Comparison of ENCODE assay signal across 11 cellular contexts in genomic region chr1:46181343-46182260, GRCh38. TPM values are rescaled to one million over a fixed set of nuclear protein-coding genes. Genes with fewer than 3 reads are reported as not detected.
A peak's percentile ranks its signal among the peaks of the same experiment; 100 is the strongest.
DNase-seq lines count a peak whose midpoint lies in the region; ATAC-seq and TF ChIP-seq lines count a peak whose summit lies in the region.
"Had no signal": no experiment of that assay in that cellular context is flagged by ENCODE, and none has a peak within 500 bp of the region (broad histone marks: within the 10 kb centered on the region; RNA-seq: fewer than 3 reads in every experiment).

No MANE protein-coding gene starts in this region.

- ATAC-seq in left colon = peak; percentile 34
- ATAC-seq in GM23338 = no peak
- no peak for ATAC-seq in CD8-positive, alpha-beta T cell

- H3K27ac Mint-ChIP-seq in GM23338 = no peak overlapping the region
- no peak overlapping the region for H3K27ac Mint-ChIP-seq in CD8-positive, alpha-beta T cell

- H3K4me1 ChIP-seq in A673 (ENCODE audit: insufficient read depth, low read length, poor library complexity, severe bottlenecking) (peaks cover 17% of the 10 kb centered on the region), uterus (no peaks in the 10 kb centered on the region), GM23338 (ENCODE audit: insufficient read depth) (no peaks in the 10 kb centered on the region; the same call in 1 of the 2 replicates)
- H3K4me1 ChIP-seq in CD8-positive, alpha-beta T cell (ENCODE audit: insufficient read depth, low read length) = peaks cover 10% of the 10 kb centered on the region

- intact Hi-C loops in A673 (cut with micrococcal nuclease; ENCODE audit: unreplicated experiment) (no loop called here), left colon (cut with DNase I, micrococcal nuclease) (loop anchor here in 1 of 2 donors (5.0 kb wide), 1 partner anchor 144 kb away; no protein-coding TSS in a partner anchor), uterus (cut with DNase I; ENCODE audit: low total_unique reads) (no loop called here)
- intact Hi-C loops in CD8-positive, alpha-beta T cell (cut with DNase I, micrococcal nuclease) = no loop called here

- H3K9me3 Mint-ChIP-seq in GM23338 = no peaks in the 10 kb centered on the region
- H3K9me3 Mint-ChIP-seq in CD8-positive, alpha-beta T cell = no peaks in the 10 kb centered on the region

- no peaks in the 10 kb centered on the region for H3K9me3 ChIP-seq in A673 (ENCODE audit: low read depth, low read length, poor library complexity, severe bottlenecking)
- H3K9me3 ChIP-seq in uterus = no peaks in the 10 kb centered on the region
- no peaks in the 10 kb centered on the region for H3K9me3 ChIP-seq in CD8-positive, alpha-beta T cell (ENCODE audit: low read length)
- H3K9me3 ChIP-seq: right atrium auricular region had no signal

- TF ChIP-seq CTCF in A673 (conservative IDR thresholded peaks at IDR 0.05; ENCODE audit: low read depth, low read length) (no peak), uterus (IDR thresholded peaks at IDR 0.05) (no peak), GM23338 (conservative IDR thresholded peaks at IDR 0.05; ENCODE audit: low read depth in 2 of 2) (no peak)
- no peak for TF ChIP-seq CTCF in CD8-positive, alpha-beta T cell (IDR thresholded peaks at IDR 0.05)

- H4K20me1 ChIP-seq in GM23338 (replicated peaks; ENCODE audit: insufficient read depth) = no peaks in the 10 kb centered on the region

- H3K79me2 ChIP-seq in GM23338 (replicated peaks; ENCODE audit: insufficient read depth) = no peaks in the 10 kb centered on the region

- no peak overlapping the region for H2AFZ ChIP-seq in GM23338

- H3K4me1 Mint-ChIP-seq in GM23338 = peaks cover 7% of the 10 kb centered on the region; the same call in 2 of the 3 replicates
- peaks cover 15% of the 10 kb centered on the region for H3K4me1 Mint-ChIP-seq in CD8-positive, alpha-beta T cell (ENCODE audit: low read depth)

- TF ChIP-seq POLR2A in uterus (IDR thresholded peaks at IDR 0.05) = no peak

- no peaks in the 10 kb centered on the region for H3K36me3 ChIP-seq in A673 (ENCODE audit: insufficient read depth, low read length, poor library complexity, severe bottlenecking)
- H3K36me3 ChIP-seq in uterus = no peaks in the 10 kb centered on the region
- H3K36me3 ChIP-seq in GM23338 (ENCODE audit: insufficient read depth) = no peaks in the 10 kb centered on the region
- H3K36me3 ChIP-seq in CD8-positive, alpha-beta T cell (ENCODE audit: insufficient read depth, low read length) = no peaks in the 10 kb centered on the region
- H3K36me3 ChIP-seq: right atrium auricular region had no signal

- CTCF ChIA-PET in A673 (lab: Charles Lee) = interaction anchor here (1.0 to 1.2 kb wide), 2 partner anchors 42 to 142 kb away, joined by 3 to 6 read pairs; no protein-coding TSS in a partner anchor
- CTCF ChIA-PET in CD8-positive, alpha-beta T cell (lab: Charles Lee) = interaction anchor here (0.5 to 10.9 kb wide), 7 partner anchors 10 to 145 kb away, joined by 3 to 207 read pairs (median 4); partner anchors contain the start of genes LURAP1 and PIK3R3

- BruUV-seq in A673 (replicated peaks; lab: Mats Ljungman, UMichigan) = no TSS peak

- H3K27me3 ChIP-seq in A673 (replicated peaks; ENCODE audit: insufficient read depth, low read depth, low read length, poor library complexity) (no peaks in the 10 kb centered on the region), uterus (no peaks in the 10 kb centered on the region), GM23338 (ENCODE audit: insufficient read depth) (0 out of 2 replicates have a peak, but pooled peaks cover 6% of the 10 kb centered on the region)
- no peaks in the 10 kb centered on the region for H3K27me3 ChIP-seq in CD8-positive, alpha-beta T cell (ENCODE audit: insufficient read depth, low read length)
- H3K27me3 ChIP-seq: right atrium auricular region had no signal

- H3K9me2 ChIP-seq in GM23338 (ENCODE audit: insufficient read depth) = no peaks in the 10 kb centered on the region

- no peak overlapping the region for H3K4me2 ChIP-seq in GM23338

- H3F3A ChIP-seq in GM23338 (replicated peaks; ENCODE audit: low read depth) = no peaks in the 10 kb centered on the region

- no peaks in the 10 kb centered on the region for H3K36me3 Mint-ChIP-seq in GM23338 (ENCODE audit: low read depth)
- H3K36me3 Mint-ChIP-seq in CD8-positive, alpha-beta T cell = no peaks in the 10 kb centered on the region

- H3K4me3 ChIP-seq in A673 (ENCODE audit: low read depth, low read length, poor library complexity, severe bottlenecking) (no peak overlapping the region), uterus (no peak overlapping the region), GM23338 (no peak overlapping the region)
- H3K4me3 ChIP-seq in CD8-positive, alpha-beta T cell (ENCODE audit: low read depth, low read length) = no peak overlapping the region
- H3K4me3 ChIP-seq: right atrium auricular region had no signal

- H3K27me3 Mint-ChIP-seq in GM23338 (ENCODE audit: insufficient read depth, low read depth, poor library complexity) = peaks cover 7% of the 10 kb centered on the region
- H3K27me3 Mint-ChIP-seq in CD8-positive, alpha-beta T cell (ENCODE audit: low read depth) = no peaks in the 10 kb centered on the region

- POLR2A ChIA-PET in A673 (lab: Charles Lee; ENCODE audit: low non-redundant PET) = no interaction called here
- POLR2A ChIA-PET in CD8-positive, alpha-beta T cell (lab: Charles Lee) = no interaction called here

- DNase-seq in A673 (ENCODE audit: low spot score) (peak; percentile 49), HK-2 (ENCODE audit: unreplicated experiment) (peak; percentile 30), astrocyte of the hippocampus (ENCODE audit: low read depth, low spot score) (peak; percentile 39), left colon (peak in 1 of 2 donors; percentile 39), uterus (no peak), glomerular visceral epithelial cell (ENCODE audit: extremely low spot score) (no peak), GM23338 (ENCODE audit: low spot score) (no peak)
- no peak for DNase-seq in CD8-positive, alpha-beta T cell
- DNase-seq: amygdala had no signal

- H3K4me3 Mint-ChIP-seq in GM23338 = no peak overlapping the region; the same call in 2 of the 3 replicates
- no peak overlapping the region for H3K4me3 Mint-ChIP-seq in CD8-positive, alpha-beta T cell

- H3K27ac ChIP-seq in A673 (ENCODE audit: low read depth, low read length, poor library complexity, severe bottlenecking) (no peak overlapping the region), uterus (peak overlapping the region in 1 of 2 donors; percentile 58), GM23338 (ENCODE audit: low read depth) (no peak overlapping the region)
- H3K27ac ChIP-seq in CD8-positive, alpha-beta T cell (ENCODE audit: low read depth, low read length) = no peak overlapping the region

TF ChIP-seq in GM23338, 12 proteins besides CTCF, POLR2A, EP300 and RAD21 (continues in another document):
- TF ChIP-seq, protein P1, sequence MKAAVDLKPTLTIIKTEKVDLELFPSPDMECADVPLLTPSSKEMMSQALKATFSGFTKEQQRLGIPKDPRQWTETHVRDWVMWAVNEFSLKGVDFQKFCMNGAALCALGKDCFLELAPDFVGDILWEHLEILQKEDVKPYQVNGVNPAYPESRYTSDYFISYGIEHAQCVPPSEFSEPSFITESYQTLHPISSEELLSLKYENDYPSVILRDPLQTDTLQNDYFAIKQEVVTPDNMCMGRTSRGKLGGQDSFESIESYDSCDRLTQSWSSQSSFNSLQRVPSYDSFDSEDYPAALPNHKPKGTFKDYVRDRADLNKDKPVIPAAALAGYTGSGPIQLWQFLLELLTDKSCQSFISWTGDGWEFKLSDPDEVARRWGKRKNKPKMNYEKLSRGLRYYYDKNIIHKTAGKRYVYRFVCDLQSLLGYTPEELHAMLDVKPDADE (IDR thresholded peaks at IDR 0.05) = no peak
- TF ChIP-seq NANOG (IDR thresholded peaks at IDR 0.05; ENCODE audit: borderline replicate concordance) (no peak), STAT1 (IDR thresholded peaks at IDR 0.05; ENCODE audit: unreplicated experiment) (no peak)

RNA-seq across cellular contexts. Expression of gene P3R3URF, which starts 5.3 kb away (rescaled TPM):
- total RNA-seq in A673 (2021) = not detected in 2 replicates
- not detected for total RNA-seq in left colon
- total RNA-seq in uterus = not detected
- not detected in 2 replicates for total RNA-seq in GM23338 (2014; rRNA removed; shearing (Covaris generic))
- polyA plus RNA-seq in GM23338 (2016; fragmentation: Nextera tagmentation; extraction: Ambion mirVana) = not detected in 2 replicates
- total RNA-seq in CD8-positive, alpha-beta T cell = not detected
- total RNA-seq: right atrium auricular region had no signal
- polyA plus RNA-seq: BJ had no signal

RNA-seq across cellular contexts. Expression of gene TSPAN1, which starts 6.7 kb away (rescaled TPM):
- total RNA-seq in A673 (2021) (not detected in 2 replicates), left colon (1,000 to 10,000 TPM; 1,260 to 2,050 TPM), uterus (10 to 100 TPM in 3 of 4 donors, 1 to 10 TPM in 1; 4.1 to 62.8 (median 29.1) TPM)
- not detected in 2 replicates for total RNA-seq in GM23338 (2014; rRNA removed; shearing (Covaris generic))
- polyA plus RNA-seq in GM23338 (2016; fragmentation: Nextera tagmentation; extraction: Ambion mirVana) = not detected in 2 replicates
- not detected for total RNA-seq in CD8-positive, alpha-beta T cell

RNA-seq across cellular contexts. Expression of gene POMGNT1, which starts 16.6 kb away (rescaled TPM):
- 71.0 and 90.9 TPM in 2 replicates for total RNA-seq in A673 (2021)
- total RNA-seq in left colon = 10 to 100 TPM; 27.3 to 31.9 TPM
- total RNA-seq in uterus = 10 to 100 TPM in 3 of 4 donors, 1 to 10 TPM in 1; 5.6 to 67.2 (median 31.8) TPM
- total RNA-seq in GM23338 (2014; rRNA removed; shearing (Covaris generic)) = 32.1 and 33.2 TPM in 2 replicates
- polyA plus RNA-seq in GM23338 (2016; fragmentation: Nextera tagmentation; extraction: Ambion mirVana) = 23.0 and 24.3 TPM in 2 replicates
- total RNA-seq in CD8-positive, alpha-beta T cell = 10 to 100 TPM; 20.3 to 23.4 TPM

RNA-seq across cellular contexts. Expression of gene LURAP1, which starts 21.5 kb away (rescaled TPM):
- total RNA-seq in A673 (2021) = 1.1 and 1.5 TPM in 2 replicates
- 1 to 10 TPM; 1.1 to 1.5 TPM for total RNA-seq in left colon
- total RNA-seq in uterus = 10 to 100 TPM in 1 of 4 donors, 1 to 10 TPM in 3; 4.1 to 19.8 (median 5.9) TPM
- total RNA-seq in GM23338 (2014; rRNA removed; shearing (Covaris generic)) = 3.5 and 5.0 TPM in 2 replicates
- 1.3 and 1.8 TPM in 2 replicates for polyA plus RNA-seq in GM23338 (2016; fragmentation: Nextera tagmentation; extraction: Ambion mirVana)
- total RNA-seq in CD8-positive, alpha-beta T cell = not detected

RNA-seq across cellular contexts. Expression of gene PIK3R3, which starts 49.2 kb away (rescaled TPM):
- total RNA-seq in A673 (2021) = 30.0 and 30.2 TPM in 2 replicates
- 1 to 10 TPM; 7.8 to 9.3 TPM for total RNA-seq in left colon
- total RNA-seq in uterus = 10 to 100 TPM; 23.5 to 83.7 (median 38.3) TPM
- total RNA-seq in GM23338 (2014; rRNA removed; shearing (Covaris generic)) = 8.0 and 8.6 TPM in 2 replicates
- 7.3 and 7.5 TPM in 2 replicates for polyA plus RNA-seq in GM23338 (2016; fragmentation: Nextera tagmentation; extraction: Ambion mirVana)
- under 1 TPM; 0.71 to 0.94 TPM for total RNA-seq in CD8-positive, alpha-beta T cell

Comparison
In these comparisons a context has a peak if more than half of its experiments do, and no peak if none do; other contexts are left out.
1. DNase-seq: peak in A673 (single experiment), HK-2 (single experiment) and astrocyte of the hippocampus (single experiment); none in uterus (0 of 2), glomerular visceral epithelial cell (single experiment), GM23338 (single experiment) and CD8-positive, alpha-beta T cell (0 of 7).
2. RNA of gene TSPAN1, which starts 6.7 kb away (total RNA-seq): 1,260 to 2,050 TPM in left colon; 4.1 to 62.8 TPM in uterus, not detected in CD8-positive, alpha-beta T cell, not detected in A673 and not detected in GM23338; every median in the first group is over 10 times any median in the second.